ENCODE assay signal across 11 cellular contexts in the genomic region with DNA sequence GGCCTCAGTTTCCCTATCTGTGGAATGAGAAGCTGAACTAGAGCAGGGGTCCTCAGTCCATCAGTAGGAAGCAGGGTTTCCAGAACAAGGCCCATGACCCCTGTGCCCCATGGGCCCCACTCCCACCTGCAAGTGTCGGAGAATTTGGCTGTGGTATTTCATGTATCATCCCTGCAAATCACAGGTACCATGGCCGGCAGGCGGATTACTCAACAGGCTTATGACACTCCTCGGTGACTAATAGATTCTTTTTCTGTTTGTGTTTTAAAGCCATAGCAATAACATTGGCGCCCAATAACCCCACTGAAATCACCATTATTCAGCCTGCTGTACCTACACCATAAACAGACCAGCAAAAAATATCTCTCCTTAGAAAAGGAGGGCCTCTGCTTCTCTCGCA. TPM values are rescaled to one million over a fixed set of nuclear protein-coding genes. Genes with fewer than 3 reads are reported as not detected.
DNase-seq lines count a peak whose midpoint lies in the region; TF ChIP-seq lines count a peak whose summit lies in the region.
"Had no signal": no experiment of that assay in that cellular context is flagged by ENCODE, and none has a peak within 500 bp of the region (broad histone marks: within the 10 kb centered on the region; RNA-seq: fewer than 3 reads in every experiment).

No MANE protein-coding gene starts in this region.

- H3K36me3 ChIP-seq in brain microvascular endothelial cell (replicated peaks) (no peaks in the 10 kb centered on the region), OCI-LY7 (ENCODE audit: insufficient read depth, low read length) (no peaks in the 10 kb centered on the region)
- H3K36me3 ChIP-seq: right lobe of liver, thoracic aorta had no signal

- no peak for TF ChIP-seq CTCF in AG04449 (IDR thresholded peaks at IDR 0.05; ENCODE audit: insufficient read depth, low read length, missing control alignments)
- no peak for TF ChIP-seq CTCF in brain microvascular endothelial cell (IDR thresholded peaks at IDR 0.05; ENCODE audit: low read depth, low read length, missing control alignments)
- TF ChIP-seq CTCF in OCI-LY7 (conservative IDR thresholded peaks at IDR 0.05; ENCODE audit: low read length), result no peak

- no peaks in the 10 kb centered on the region for H3K79me2 ChIP-seq in OCI-LY7 (ENCODE audit: insufficient read depth, low read depth, low read length)

- DNase-seq in AG04449 (ENCODE audit: low read depth, low spot score) (peak; percentile 31), HT-29 (ENCODE audit: low spot score) (peak; percentile 54), brain microvascular endothelial cell (peak; percentile 77), lung microvascular endothelial cell (ENCODE audit: low read depth in 2 of 2) (peak; percentile 7 to 26), NCI-H1417 treated with DMSO at 0.1 percent for 48 hours (lab: John Stamatoyannopoulos, UW) (no peak), NCI-H748 treated with DMSO at 0.1 percent for 48 hours (lab: John Stamatoyannopoulos, UW) (no peak), OCI-LY7 (ENCODE audit: low spot score) (no peak), G401 (ENCODE audit: low spot score) (no peak)
- DNase-seq: amygdala, right lobe of liver had no signal

- H4K20me1 ChIP-seq in OCI-LY7 (ENCODE audit: insufficient read depth, low read length), result no peaks in the 10 kb centered on the region

- BruUV-seq in OCI-LY7 (replicated peaks; lab: Mats Ljungman, UMichigan), result no TSS peak

- POLR2A ChIA-PET in AG04449 (lab: Yijun Ruan, JAX) (no interaction called here), OCI-LY7 (lab: Charles Lee) (interaction anchor here (0.6 kb wide), 1 partner anchor 91 kb away, joined by 10 read pairs; no protein-coding TSS in a partner anchor)

- H3K27ac ChIP-seq in brain microvascular endothelial cell (peak overlapping the region; percentile 20), OCI-LY7 (ENCODE audit: low read depth, low read length, poor library complexity, severe bottlenecking) (no peak overlapping the region)
- H3K27ac ChIP-seq: right lobe of liver, thoracic aorta had no signal

- no peak overlapping the region for H3K4me2 ChIP-seq in OCI-LY7 (ENCODE audit: low read length)

- CTCF ChIA-PET in AG04449 (lab: Yijun Ruan, JAX), result interaction anchor here (0.8 to 2.5 kb wide), 3 partner anchors 12 to 58 kb away, joined by 4 to 7 read pairs (median 6); no protein-coding TSS in a partner anchor
- CTCF ChIA-PET in OCI-LY7 (lab: Charles Lee; ENCODE audit: unreplicated experiment), result no interaction called here

- no peaks in the 10 kb centered on the region for H3K4me1 ChIP-seq in OCI-LY7 (ENCODE audit: insufficient read depth, low read length, poor library complexity, severe bottlenecking)

- no peak overlapping the region for H2AFZ ChIP-seq in OCI-LY7 (ENCODE audit: low read length)

- no peaks in the 10 kb centered on the region for H3K9me3 ChIP-seq in OCI-LY7 (ENCODE audit: low read length)
- H3K9me3 ChIP-seq: right lobe of liver, thoracic aorta had no signal

- peaks cover 2% of the 10 kb centered on the region for H3K27me3 ChIP-seq in brain microvascular endothelial cell (replicated peaks)
- H3K27me3 ChIP-seq: right lobe of liver had no signal

- intact Hi-C loops in OCI-LY7 (cut with micrococcal nuclease; ENCODE audit: unreplicated experiment), result no loop called here

- H3K4me3 ChIP-seq in AG04449 (ENCODE audit: low read depth, low read length) (no peak overlapping the region), brain microvascular endothelial cell (ENCODE audit: low read depth, low read length) (no peak overlapping the region), OCI-LY7 (ENCODE audit: low read depth, low read length, poor library complexity, severe bottlenecking) (no peak overlapping the region)
- H3K4me3 ChIP-seq: right lobe of liver, thoracic aorta had no signal

- no peaks in the 10 kb centered on the region for H3K9me2 ChIP-seq in OCI-LY7 (ENCODE audit: insufficient read depth, low read length)

- in situ Hi-C loops in brain microvascular endothelial cell (cut with HindIII; ENCODE audit: low pct_ligation_motif_present, low sequenced_read_pairs) (no loop called here), G401 (cut with HindIII; ENCODE audit: low sequenced_read_pairs) (no loop called here)

RNA-seq across cellular contexts. Expression of gene WNT11, which starts 60.0 kb away (rescaled TPM):
- 67.7 and 78.8 TPM in 2 replicates for total RNA-seq in HT-29 (2014; rRNA removed; shearing (Covaris generic))
- total RNA-seq in lung microvascular endothelial cell (0.40 TPM in 1 of 2 replicates, not detected in the other), OCI-LY7 (2022) (not detected in 2 replicates)
- total RNA-seq in OCI-LY7 (2014; rRNA removed; shearing (Covaris generic)), result not detected in 2 replicates
- 20.5 and 21.6 TPM in 2 replicates for total RNA-seq in G401 (2014; rRNA removed; shearing (Covaris generic))

Comparison
In these comparisons a context has a peak if more than half of its experiments do, and no peak if none do; other contexts are left out.
1. DNase-seq: peak in AG04449 (single experiment), HT-29 (single experiment), brain microvascular endothelial cell (single experiment) and lung microvascular endothelial cell (2 of 2); none in NCI-H1417 treated with DMSO at 0.1 percent for 48 hours (single experiment), NCI-H748 treated with DMSO at 0.1 percent for 48 hours (single experiment), OCI-LY7 (single experiment) and G401 (single experiment).
2. RNA of gene WNT11, which starts 60.0 kb away (total RNA-seq): 67.7 to 78.8 TPM in HT-29 and 20.5 to 21.6 TPM in G401; 0.40 TPM in lung microvascular endothelial cell and not detected in OCI-LY7; every median in the first group is over 10 times any median in the second.